ENCODE assay signal across 1 cellular context in genomic region chr6:3410385-3411360, GRCh38.
TF ChIP-seq lines count a peak whose summit lies in the region.

No MANE protein-coding gene starts in this region.

TF ChIP-seq in K562, 482 proteins besides CTCF, POLR2A, EP300 and RAD21 (continued from another document):
- TF ChIP-seq, protein P1, sequence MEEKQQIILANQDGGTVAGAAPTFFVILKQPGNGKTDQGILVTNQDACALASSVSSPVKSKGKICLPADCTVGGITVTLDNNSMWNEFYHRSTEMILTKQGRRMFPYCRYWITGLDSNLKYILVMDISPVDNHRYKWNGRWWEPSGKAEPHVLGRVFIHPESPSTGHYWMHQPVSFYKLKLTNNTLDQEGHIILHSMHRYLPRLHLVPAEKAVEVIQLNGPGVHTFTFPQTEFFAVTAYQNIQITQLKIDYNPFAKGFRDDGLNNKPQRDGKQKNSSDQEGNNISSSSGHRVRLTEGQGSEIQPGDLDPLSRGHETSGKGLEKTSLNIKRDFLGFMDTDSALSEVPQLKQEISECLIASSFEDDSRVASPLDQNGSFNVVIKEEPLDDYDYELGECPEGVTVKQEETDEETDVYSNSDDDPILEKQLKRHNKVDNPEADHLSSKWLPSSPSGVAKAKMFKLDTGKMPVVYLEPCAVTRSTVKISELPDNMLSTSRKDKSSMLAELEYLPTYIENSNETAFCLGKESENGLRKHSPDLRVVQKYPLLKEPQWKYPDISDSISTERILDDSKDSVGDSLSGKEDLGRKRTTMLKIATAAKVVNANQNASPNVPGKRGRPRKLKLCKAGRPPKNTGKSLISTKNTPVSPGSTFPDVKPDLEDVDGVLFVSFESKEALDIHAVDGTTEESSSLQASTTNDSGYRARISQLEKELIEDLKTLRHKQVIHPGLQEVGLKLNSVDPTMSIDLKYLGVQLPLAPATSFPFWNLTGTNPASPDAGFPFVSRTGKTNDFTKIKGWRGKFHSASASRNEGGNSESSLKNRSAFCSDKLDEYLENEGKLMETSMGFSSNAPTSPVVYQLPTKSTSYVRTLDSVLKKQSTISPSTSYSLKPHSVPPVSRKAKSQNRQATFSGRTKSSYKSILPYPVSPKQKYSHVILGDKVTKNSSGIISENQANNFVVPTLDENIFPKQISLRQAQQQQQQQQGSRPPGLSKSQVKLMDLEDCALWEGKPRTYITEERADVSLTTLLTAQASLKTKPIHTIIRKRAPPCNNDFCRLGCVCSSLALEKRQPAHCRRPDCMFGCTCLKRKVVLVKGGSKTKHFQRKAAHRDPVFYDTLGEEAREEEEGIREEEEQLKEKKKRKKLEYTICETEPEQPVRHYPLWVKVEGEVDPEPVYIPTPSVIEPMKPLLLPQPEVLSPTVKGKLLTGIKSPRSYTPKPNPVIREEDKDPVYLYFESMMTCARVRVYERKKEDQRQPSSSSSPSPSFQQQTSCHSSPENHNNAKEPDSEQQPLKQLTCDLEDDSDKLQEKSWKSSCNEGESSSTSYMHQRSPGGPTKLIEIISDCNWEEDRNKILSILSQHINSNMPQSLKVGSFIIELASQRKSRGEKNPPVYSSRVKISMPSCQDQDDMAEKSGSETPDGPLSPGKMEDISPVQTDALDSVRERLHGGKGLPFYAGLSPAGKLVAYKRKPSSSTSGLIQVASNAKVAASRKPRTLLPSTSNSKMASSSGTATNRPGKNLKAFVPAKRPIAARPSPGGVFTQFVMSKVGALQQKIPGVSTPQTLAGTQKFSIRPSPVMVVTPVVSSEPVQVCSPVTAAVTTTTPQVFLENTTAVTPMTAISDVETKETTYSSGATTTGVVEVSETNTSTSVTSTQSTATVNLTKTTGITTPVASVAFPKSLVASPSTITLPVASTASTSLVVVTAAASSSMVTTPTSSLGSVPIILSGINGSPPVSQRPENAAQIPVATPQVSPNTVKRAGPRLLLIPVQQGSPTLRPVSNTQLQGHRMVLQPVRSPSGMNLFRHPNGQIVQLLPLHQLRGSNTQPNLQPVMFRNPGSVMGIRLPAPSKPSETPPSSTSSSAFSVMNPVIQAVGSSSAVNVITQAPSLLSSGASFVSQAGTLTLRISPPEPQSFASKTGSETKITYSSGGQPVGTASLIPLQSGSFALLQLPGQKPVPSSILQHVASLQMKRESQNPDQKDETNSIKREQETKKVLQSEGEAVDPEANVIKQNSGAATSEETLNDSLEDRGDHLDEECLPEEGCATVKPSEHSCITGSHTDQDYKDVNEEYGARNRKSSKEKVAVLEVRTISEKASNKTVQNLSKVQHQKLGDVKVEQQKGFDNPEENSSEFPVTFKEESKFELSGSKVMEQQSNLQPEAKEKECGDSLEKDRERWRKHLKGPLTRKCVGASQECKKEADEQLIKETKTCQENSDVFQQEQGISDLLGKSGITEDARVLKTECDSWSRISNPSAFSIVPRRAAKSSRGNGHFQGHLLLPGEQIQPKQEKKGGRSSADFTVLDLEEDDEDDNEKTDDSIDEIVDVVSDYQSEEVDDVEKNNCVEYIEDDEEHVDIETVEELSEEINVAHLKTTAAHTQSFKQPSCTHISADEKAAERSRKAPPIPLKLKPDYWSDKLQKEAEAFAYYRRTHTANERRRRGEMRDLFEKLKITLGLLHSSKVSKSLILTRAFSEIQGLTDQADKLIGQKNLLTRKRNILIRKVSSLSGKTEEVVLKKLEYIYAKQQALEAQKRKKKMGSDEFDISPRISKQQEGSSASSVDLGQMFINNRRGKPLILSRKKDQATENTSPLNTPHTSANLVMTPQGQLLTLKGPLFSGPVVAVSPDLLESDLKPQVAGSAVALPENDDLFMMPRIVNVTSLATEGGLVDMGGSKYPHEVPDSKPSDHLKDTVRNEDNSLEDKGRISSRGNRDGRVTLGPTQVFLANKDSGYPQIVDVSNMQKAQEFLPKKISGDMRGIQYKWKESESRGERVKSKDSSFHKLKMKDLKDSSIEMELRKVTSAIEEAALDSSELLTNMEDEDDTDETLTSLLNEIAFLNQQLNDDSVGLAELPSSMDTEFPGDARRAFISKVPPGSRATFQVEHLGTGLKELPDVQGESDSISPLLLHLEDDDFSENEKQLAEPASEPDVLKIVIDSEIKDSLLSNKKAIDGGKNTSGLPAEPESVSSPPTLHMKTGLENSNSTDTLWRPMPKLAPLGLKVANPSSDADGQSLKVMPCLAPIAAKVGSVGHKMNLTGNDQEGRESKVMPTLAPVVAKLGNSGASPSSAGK (IDR thresholded peaks at IDR 0.05), result no peak
- no peak for TF ChIP-seq ZZZ3 (IDR thresholded peaks at IDR 0.05)
- TF ChIP-seq, protein P2, sequence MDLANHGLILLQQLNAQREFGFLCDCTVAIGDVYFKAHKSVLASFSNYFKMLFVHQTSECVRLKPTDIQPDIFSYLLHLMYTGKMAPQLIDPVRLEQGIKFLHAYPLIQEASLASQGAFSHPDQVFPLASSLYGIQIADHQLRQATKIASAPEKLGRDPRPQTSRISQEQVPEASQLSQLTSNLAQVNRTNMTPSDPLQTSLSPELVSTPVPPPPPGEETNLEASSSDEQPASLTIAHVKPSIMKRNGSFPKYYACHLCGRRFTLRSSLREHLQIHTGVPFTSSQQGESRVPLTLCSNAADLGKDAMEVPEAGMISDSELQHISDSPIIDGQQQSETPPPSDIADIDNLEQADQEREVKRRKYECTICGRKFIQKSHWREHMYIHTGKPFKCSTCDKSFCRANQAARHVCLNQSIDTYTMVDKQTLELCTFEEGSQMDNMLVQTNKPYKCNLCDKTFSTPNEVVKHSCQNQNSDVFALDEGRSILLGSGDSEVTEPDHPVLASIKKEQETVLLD (IDR thresholded peaks at IDR 0.05), result peak; percentile 44; the same call in 1 of the 2 replicates
